ENCODE assay signal across 1 cellular context in genomic region chr5:159244163-159244562, GRCh38.
TF ChIP-seq lines count a peak whose summit lies in the region.

No MANE protein-coding gene starts in this region.

TF ChIP-seq in GM12878, 131 proteins besides CTCF, POLR2A, EP300 and RAD21:
- TF ChIP-seq BHLHE40 (IDR thresholded peaks at IDR 0.05; ENCODE audit: borderline replicate concordance in 1 of 2, low read depth in 2 of 2, low read length in 1 of 2): no peak
- TF ChIP-seq RFX5 (IDR thresholded peaks at IDR 0.05; ENCODE audit: low read depth, low read length): peak; percentile 80
